In the genomic region with DNA sequence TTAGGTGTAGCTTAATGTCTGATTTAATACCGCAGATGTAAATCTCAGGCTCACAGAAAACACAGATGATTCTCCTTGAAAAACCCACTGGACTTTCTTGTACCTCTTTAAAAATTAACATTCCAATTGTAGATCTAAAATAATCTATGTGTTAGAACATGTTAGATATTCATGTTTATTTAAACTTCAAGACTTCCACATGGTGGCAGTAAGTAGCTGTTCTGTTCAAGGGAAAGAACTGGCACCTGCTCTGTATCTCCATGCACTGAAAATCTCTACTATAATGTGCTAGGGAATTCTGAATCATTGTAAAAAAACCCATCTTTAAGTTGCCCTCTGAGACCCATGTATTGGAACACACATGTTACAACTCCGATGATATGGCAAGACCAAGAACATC, we compare ENCODE assay signal across 9 cellular contexts.
DNase-seq lines count a peak whose midpoint lies in the region; ATAC-seq, FAIRE-seq and TF ChIP-seq lines count a peak whose summit lies in the region.
"Had no signal": no experiment of that assay in that cellular context is flagged by ENCODE, and none has a peak within 500 bp of the region (broad histone marks: within the 10 kb centered on the region; RNA-seq: fewer than 3 reads in every experiment).

No MANE protein-coding gene starts in this region.

- H3K4me1 Mint-ChIP-seq in nephron (no peaks in the 10 kb centered on the region), T-helper 17 cell (no peaks in the 10 kb centered on the region)

- H3K27me3 ChIP-seq in bronchial epithelial cell (ENCODE audit: control insufficient read depth, insufficient read depth, low read length): no peaks in the 10 kb centered on the region

- H3K36me3 ChIP-seq in bronchial epithelial cell (ENCODE audit: control insufficient read depth, insufficient read depth, low read length): no peaks in the 10 kb centered on the region

- H3K27ac Mint-ChIP-seq in nephron (no peak overlapping the region), T-helper 17 cell (no peak overlapping the region)
- H3K27ac Mint-ChIP-seq: T-helper 1 cell treated with Interleukin-12 subunit alpha and Interleukin-12 subunit beta and Interleukin-4 antibody, amounts not matched to agents 30 μg/mL and 1 μg/mL, for 36 hours had no signal

- no peak overlapping the region for H3K4me3 ChIP-seq in bronchial epithelial cell (ENCODE audit: low read depth, low read length)

- H3K4me3 Mint-ChIP-seq in nephron: no peak overlapping the region
- no peak overlapping the region for H3K4me3 Mint-ChIP-seq in T-helper 17 cell
- H3K4me3 Mint-ChIP-seq: T-helper 1 cell treated with Interleukin-12 subunit alpha and Interleukin-12 subunit beta and Interleukin-4 antibody, amounts not matched to agents 30 μg/mL and 1 μg/mL, for 36 hours had no signal

- CTCF ChIA-PET in GM10248 (lab: Yijun Ruan, JAX): interaction anchor here (1.2 kb wide), 2 partner anchors 18 to 275 kb away, joined by 3 read pairs; no protein-coding TSS in a partner anchor

- H3K9me3 Mint-ChIP-seq in nephron: no peaks in the 10 kb centered on the region

- DNase-seq in GM10248 (ENCODE audit: extremely low spot score): peak; percentile 4
- peak; percentile 19 for DNase-seq in NCI-H1694 (lab: John Stamatoyannopoulos, UW)
- DNase-seq in bronchial epithelial cell (ENCODE audit: low read depth): peak; percentile 38
- DNase-seq in T-helper 17 cell: no peak
- no peak for DNase-seq in COLO829 (ENCODE audit: low spot score)

- ATAC-seq in T-helper 17 cell: no peak
- ATAC-seq in GM18867 (IDR thresholded peaks at IDR 0.05; ENCODE audit: unreplicated experiment): no peak
- no peak for ATAC-seq in GM21737 (IDR thresholded peaks at IDR 0.05; ENCODE audit: unreplicated experiment)

- TF ChIP-seq CTCF in GM10248 (IDR thresholded peaks at IDR 0.05; ENCODE audit: control extremely low read depth, extremely low read depth, low read depth, missing control alignments) (no peak), bronchial epithelial cell (IDR thresholded peaks at IDR 0.05; ENCODE audit: insufficient read depth, low read length, severe bottlenecking) (peak; percentile 2), nephron (IDR thresholded peaks at IDR 0.05; ENCODE audit: unreplicated experiment in 3 of 3) (peak; percentile 34 to 55 (median 48))

- H3K36me3 Mint-ChIP-seq in nephron (ENCODE audit: low read depth) (no peaks in the 10 kb centered on the region), T-helper 17 cell (ENCODE audit: low read depth) (no peaks in the 10 kb centered on the region)

- FAIRE-seq in bronchial epithelial cell (lab: Jason Lieb, UNC): no peak

- POLR2A ChIA-PET in GM10248 (lab: Yijun Ruan, JAX): no interaction called here

- no peaks in the 10 kb centered on the region for H3K27me3 Mint-ChIP-seq in nephron (ENCODE audit: low read depth)
- no peaks in the 10 kb centered on the region for H3K27me3 Mint-ChIP-seq in T-helper 17 cell

- H3K9me3 ChIP-seq in T-helper 17 cell (ENCODE audit: control insufficient read depth, low read length, poor library complexity, severe bottlenecking): no peaks in the 10 kb centered on the region

Comparison
In these comparisons a context has a peak if more than half of its experiments do, and no peak if none do; other contexts are left out.
1. DNase-seq: peak in GM10248 (single experiment), NCI-H1694 (single experiment) and bronchial epithelial cell (single experiment); none in T-helper 17 cell (0 of 3) and COLO829 (single experiment).